8 cellular contexts compared by ENCODE assay signal in genomic region chr12:107318554-107318803, GRCh38.
DNase-seq lines count a peak whose midpoint lies in the region; ATAC-seq and TF ChIP-seq lines count a peak whose summit lies in the region.

No MANE protein-coding gene starts in this region.

- no peak for ATAC-seq in PC-3
- ATAC-seq in natural killer cell treated with Interleukin-12 subunit alpha and Interleukin-12 subunit beta and Interleukin-15 and Interleukin-18, amount 100 ng/mL, for 72 hours = no peak
- ATAC-seq in HG02938 (IDR thresholded peaks at IDR 0.05; ENCODE audit: unreplicated experiment) = no peak

- peak overlapping the region; percentile 92 for H3K4me2 ChIP-seq in PC-3 (ENCODE audit: low read length)

- BruUV-seq in PC-3 (replicated peaks; lab: Mats Ljungman, UMichigan) = no TSS peak

- POLR2A ChIA-PET in BJ (lab: Charles Lee) (no interaction called here), PC-3 (lab: Charles Lee; ENCODE audit: unreplicated experiment) (no interaction called here)

- H3K9ac ChIP-seq in PC-3 (ENCODE audit: low read length) = peak overlapping the region; percentile 60

- H3K4me3 ChIP-seq in BJ (ENCODE audit: low read depth, low read length) (peak overlapping the region; percentile 33), PC-3 (ENCODE audit: low read length) (peak overlapping the region; percentile 81)

- H3K36me3 ChIP-seq in BJ (ENCODE audit: control insufficient read depth, insufficient read depth, low read length) = no peaks in the 10 kb centered on the region
- H3K36me3 ChIP-seq in PC-3 (ENCODE audit: low read depth, low read length) = no peaks in the 10 kb centered on the region

- H3K4me3 Mint-ChIP-seq in endothelial cell (ENCODE audit: unreplicated experiment) = peak overlapping the region; percentile 80
- H3K4me3 Mint-ChIP-seq in natural killer cell treated with Interleukin-12 subunit alpha and Interleukin-12 subunit beta and Interleukin-15 and Interleukin-18, amount 100 ng/mL, for 72 hours = peak overlapping the region; percentile 87

- H3K79me2 ChIP-seq in PC-3 (ENCODE audit: low read length) = peaks cover 47% of the 10 kb centered on the region

- DNase-seq in BJ (ENCODE audit: low read depth) (no peak), PC-3 (peak; percentile 17), endothelial cell (ENCODE audit: low spot score) (no peak), HCEC 1CT (no peak), UCSD-AML1 (lab: John Stamatoyannopoulos, UW; ENCODE audit: unreplicated experiment) (no peak)
- no peak for DNase-seq in natural killer cell treated with Interleukin-12 subunit alpha and Interleukin-12 subunit beta and Interleukin-15 and Interleukin-18, amount 100 ng/mL, for 72 hours (ENCODE audit: low spot score)
- no peak for DNase-seq in stimulated activated CD4-positive, alpha-beta T cell treated with anti-CD3 and anti-CD28 coated beads, Interleukin-4, amount 100 ng/mL, for 4 hours

- no peaks in the 10 kb centered on the region for H3K9me2 ChIP-seq in PC-3 (replicated peaks; ENCODE audit: low read length)

- H3K4me1 ChIP-seq in PC-3 (ENCODE audit: insufficient read depth, low read length) = peaks cover 9% of the 10 kb centered on the region

- peaks cover 3% of the 10 kb centered on the region for H3K36me3 Mint-ChIP-seq in endothelial cell (ENCODE audit: low read depth, unreplicated experiment)
- no peaks in the 10 kb centered on the region for H3K36me3 Mint-ChIP-seq in natural killer cell treated with Interleukin-12 subunit alpha and Interleukin-12 subunit beta and Interleukin-15 and Interleukin-18, amount 100 ng/mL, for 72 hours

- peaks cover 19% of the 10 kb centered on the region for H3K27me3 Mint-ChIP-seq in endothelial cell (ENCODE audit: unreplicated experiment)
- peaks cover 14 to 17% of the 10 kb centered on the region in 2 donors for H3K27me3 Mint-ChIP-seq in natural killer cell treated with Interleukin-12 subunit alpha and Interleukin-12 subunit beta and Interleukin-15 and Interleukin-18, amount 100 ng/mL, for 72 hours

- intact Hi-C loops in PC-3 (cut with micrococcal nuclease) = no loop called here

- peaks cover 25% of the 10 kb centered on the region for H3K27me3 ChIP-seq in BJ (ENCODE audit: control insufficient read depth, insufficient read depth, low read length)
- peaks cover 12% of the 10 kb centered on the region; the same call in 1 of the 2 replicates for H3K27me3 ChIP-seq in PC-3 (ENCODE audit: low read length)

- TF ChIP-seq CTCF in BJ (IDR thresholded peaks at IDR 0.05; ENCODE audit: insufficient read depth, low read depth, low read length) (no peak), PC-3 (conservative IDR thresholded peaks at IDR 0.05; ENCODE audit: low read depth, low read length) (no peak), endothelial cell (IDR thresholded peaks at IDR 0.05; ENCODE audit: unreplicated experiment) (no peak)

- H3K9me3 Mint-ChIP-seq in endothelial cell (ENCODE audit: unreplicated experiment) = no peaks in the 10 kb centered on the region
- H3K9me3 Mint-ChIP-seq in natural killer cell treated with Interleukin-12 subunit alpha and Interleukin-12 subunit beta and Interleukin-15 and Interleukin-18, amount 100 ng/mL, for 72 hours = no peaks in the 10 kb centered on the region

- no peaks in the 10 kb centered on the region for H3F3A ChIP-seq in PC-3 (ENCODE audit: low read length, unreplicated experiment)

- no peaks in the 10 kb centered on the region for H4K20me1 ChIP-seq in PC-3 (ENCODE audit: low read length)

- H3K27ac ChIP-seq in PC-3 (ENCODE audit: low read length) = no peak overlapping the region

- CTCF ChIA-PET in BJ (lab: Yijun Ruan, JAX) = interaction anchor here (0.8 kb wide), 1 partner anchor 289 kb away, joined by 3 read pairs; no protein-coding TSS in a partner anchor
- CTCF ChIA-PET in PC-3 (lab: Charles Lee) = no interaction called here

- no peak overlapping the region for H3K27ac Mint-ChIP-seq in endothelial cell (ENCODE audit: unreplicated experiment)
- H3K27ac Mint-ChIP-seq in natural killer cell treated with Interleukin-12 subunit alpha and Interleukin-12 subunit beta and Interleukin-15 and Interleukin-18, amount 100 ng/mL, for 72 hours = no peak overlapping the region

- H3K4me1 Mint-ChIP-seq in endothelial cell (ENCODE audit: unreplicated experiment) = peaks cover 20% of the 10 kb centered on the region
- peaks cover 33 to 36% of the 10 kb centered on the region in 2 donors for H3K4me1 Mint-ChIP-seq in natural killer cell treated with Interleukin-12 subunit alpha and Interleukin-12 subunit beta and Interleukin-15 and Interleukin-18, amount 100 ng/mL, for 72 hours (ENCODE audit: low read depth in 2 of 2)

- no peaks in the 10 kb centered on the region for H3K9me3 ChIP-seq in PC-3 (ENCODE audit: low read length)

- H2AFZ ChIP-seq in PC-3 (ENCODE audit: low read length) = peak overlapping the region; percentile 45
